ENCODE assay signal across 20 cellular contexts in the genomic region with DNA sequence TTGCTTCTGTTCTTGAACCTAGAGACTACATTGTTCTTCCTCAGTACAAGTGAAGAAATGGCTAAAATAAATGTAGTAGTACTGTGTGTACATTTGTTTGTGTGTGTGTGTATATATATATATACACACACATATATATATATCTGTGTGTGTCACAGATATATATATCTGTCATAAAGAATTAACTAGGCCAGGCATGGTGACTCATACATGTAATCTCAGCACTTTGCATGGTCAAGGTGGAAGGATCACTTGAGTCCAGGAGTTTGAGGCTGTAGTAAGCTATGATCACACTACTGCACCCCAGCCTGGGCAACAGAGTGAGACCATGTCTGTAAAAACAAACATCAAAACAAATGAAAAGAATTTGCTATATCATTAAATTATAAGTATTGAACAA.
"Had no signal": no experiment of that assay in that cellular context is flagged by ENCODE, and none has a peak within 500 bp of the region (broad histone marks: within the 10 kb centered on the region; RNA-seq: fewer than 3 reads in every experiment).

No MANE protein-coding gene starts in this region.

- FAIRE-seq: keratinocyte had no signal

- H3K27me3 ChIP-seq: colonic mucosa, esophagus muscularis mucosa, gastroesophageal sphincter, heart left ventricle, hepatocyte, left lung had no signal

- H3K27ac ChIP-seq: colonic mucosa, esophagus muscularis mucosa, gastroesophageal sphincter, heart left ventricle, hepatocyte, left lung, lower lobe of right lung had no signal

- H3K36me3 ChIP-seq: colonic mucosa, heart left ventricle, left lung, lower lobe of right lung had no signal

- H3K4me3 ChIP-seq: colonic mucosa, esophagus muscularis mucosa, gastroesophageal sphincter, heart left ventricle, hepatocyte, left lung, lower lobe of right lung, mucosa of descending colon had no signal

- H3K9me3 ChIP-seq: colonic mucosa, esophagus muscularis mucosa, gastroesophageal sphincter, heart left ventricle, left lung, lower lobe of right lung, mucosa of descending colon had no signal

- DNase-seq: colonic mucosa; cortex of kidney; effector CD8-positive, alpha-beta T cell; effector memory CD8-positive, alpha-beta T cell; endodermal cell; heart left ventricle; hypothalamus; immature natural killer cell; left cardiac atrium; left lung; left ventricle myocardium superior; lower lobe of right lung; mesenchymal stem cell; mucosa of descending colon; naive B cell; naive thymus-derived CD8-positive, alpha-beta T cell had no signal

- H3K4me1 ChIP-seq: colonic mucosa, esophagus muscularis mucosa, gastroesophageal sphincter, heart left ventricle, left lung, lower lobe of right lung had no signal

- ATAC-seq: effector memory CD8-positive, alpha-beta T cell; gastroesophageal sphincter; heart left ventricle; left cardiac atrium; left lung; left ventricle myocardium superior; lower lobe of right lung; mucosa of descending colon; naive thymus-derived CD8-positive, alpha-beta T cell had no signal
